19 cellular contexts compared by ENCODE assay signal in the genomic region with DNA sequence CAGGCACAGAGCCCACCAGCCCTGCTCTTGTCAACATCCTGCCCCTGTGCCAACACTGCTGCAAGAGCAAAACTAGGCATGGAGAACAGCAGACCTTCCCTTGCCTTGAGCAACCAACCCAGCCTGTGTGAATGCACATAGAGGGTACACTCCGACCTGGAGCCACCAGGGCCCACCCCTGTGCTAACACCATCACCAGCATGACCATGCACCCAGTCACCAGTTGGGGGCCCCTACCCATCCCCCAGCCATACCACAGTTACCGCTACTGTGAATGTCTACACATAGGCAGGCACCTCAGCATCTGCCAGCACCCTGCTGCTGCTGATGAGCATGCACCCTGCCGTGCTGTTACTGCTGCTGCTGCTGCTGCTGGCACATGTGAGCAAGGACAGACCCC.
DNase-seq lines count a peak whose midpoint lies in the region; ATAC-seq and TF ChIP-seq lines count a peak whose summit lies in the region.
"Had no signal": no experiment of that assay in that cellular context is flagged by ENCODE, and none has a peak within 500 bp of the region (broad histone marks: within the 10 kb centered on the region; RNA-seq: fewer than 3 reads in every experiment).

No MANE protein-coding gene starts in this region.

- no peaks in the 10 kb centered on the region for H4K20me1 ChIP-seq in SK-N-SH (ENCODE audit: insufficient read depth)

- H3K4me3 Mint-ChIP-seq in stimulated activated effector memory CD8-positive, alpha-beta T cell treated with anti-CD3 and anti-CD28 coated beads, Interleukin-12 subunit alpha, Interleukin-12 subunit beta, amount 100 ng/mL, for 72 hours = no peak overlapping the region
- H3K4me3 Mint-ChIP-seq: B cell; CD4-positive, alpha-beta memory T cell; HFFc6 had no signal

- no peak for TF ChIP-seq EP300 in SK-N-SH (IDR thresholded peaks at IDR 0.05; ENCODE audit: borderline replicate concordance in 1 of 2, low read depth in 1 of 2, low read length in 1 of 2)

- no peaks in the 10 kb centered on the region for H3K9me2 ChIP-seq in SK-N-SH

- TF ChIP-seq CTCF in SK-N-SH (IDR thresholded peaks at IDR 0.05) = no peak

- H3K4me3 ChIP-seq in SK-N-SH (ENCODE audit: low read depth in 2 of 2, low read length in 1 of 2) = no peak overlapping the region
- H3K4me3 ChIP-seq: HAP-1 had no signal

- DNase-seq in NCI-H345 (lab: John Stamatoyannopoulos, UW) (peak; percentile 42), NCI-H345 treated with DMSO at 0.1 percent for 48 hours (lab: John Stamatoyannopoulos, UW; ENCODE audit: unreplicated experiment) (no peak), NCI-H1694 treated with DMSO at 0.1 percent for 48 hours (lab: John Stamatoyannopoulos, UW) (peak; percentile 86), NCI-H2081 (lab: John Stamatoyannopoulos, UW) (no peak), ecto neural progenitor cell (ENCODE audit: low spot score) (no peak), SK-N-SH (no peak)
- DNase-seq in stimulated activated effector memory CD8-positive, alpha-beta T cell treated with anti-CD3 and anti-CD28 coated beads, Interleukin-12 subunit alpha, Interleukin-12 subunit beta, amount 100 ng/mL, for 72 hours (ENCODE audit: low spot score in 2 of 2) = no peak
- no peak for DNase-seq in stimulated activated CD8-positive, alpha-beta memory T cell treated with anti-CD3 and anti-CD28 coated beads, Interleukin-4, amount 100 ng/mL, for 48 hours
- DNase-seq: C1 segment of cervical spinal cord; Calu3; CD4-positive, alpha-beta memory T cell; COR-L47; DMS53; GF-D8; GOT3; HFFc6 had no signal

- no peak overlapping the region for H2AFZ ChIP-seq in SK-N-SH (ENCODE audit: low read depth)

- H3F3A ChIP-seq in SK-N-SH (replicated peaks; ENCODE audit: insufficient read depth) = no peaks in the 10 kb centered on the region

- no peak for TF ChIP-seq RAD21 in SK-N-SH (IDR thresholded peaks at IDR 0.05; ENCODE audit: low read length)

- H3K4me1 ChIP-seq in SK-N-SH (ENCODE audit: control insufficient read depth in 1 of 2, insufficient read depth in 2 of 2, low read depth in 1 of 2, low read length in 1 of 2) = no peaks in the 10 kb centered on the region
- H3K4me1 ChIP-seq: HAP-1 had no signal

- peaks cover 13% of the 10 kb centered on the region for H3K9me3 Mint-ChIP-seq in stimulated activated effector memory CD8-positive, alpha-beta T cell treated with anti-CD3 and anti-CD28 coated beads, Interleukin-12 subunit alpha, Interleukin-12 subunit beta, amount 100 ng/mL, for 72 hours
- H3K9me3 Mint-ChIP-seq: HFFc6 had no signal

- no peaks in the 10 kb centered on the region for H3K27me3 ChIP-seq in SK-N-SH (ENCODE audit: insufficient read depth)

- no peaks in the 10 kb centered on the region for H3K4me1 Mint-ChIP-seq in stimulated activated effector memory CD8-positive, alpha-beta T cell treated with anti-CD3 and anti-CD28 coated beads, Interleukin-12 subunit alpha, Interleukin-12 subunit beta, amount 100 ng/mL, for 72 hours
- H3K4me1 Mint-ChIP-seq: B cell; CD4-positive, alpha-beta memory T cell had no signal

- 14% methylated on average over 2 of the region's 3 CpGs for WGBS in SK-N-SH (ENCODE audit: low lambda C conversion rate)

- H3K36me3 Mint-ChIP-seq in stimulated activated effector memory CD8-positive, alpha-beta T cell treated with anti-CD3 and anti-CD28 coated beads, Interleukin-12 subunit alpha, Interleukin-12 subunit beta, amount 100 ng/mL, for 72 hours = no peaks in the 10 kb centered on the region
- H3K36me3 Mint-ChIP-seq: CD4-positive, alpha-beta memory T cell had no signal

- H3K9ac ChIP-seq in SK-N-SH = no peak overlapping the region

- CTCF ChIA-PET in SK-N-SH (lab: Yijun Ruan, JAX) = no interaction called here

- H3K36me3 ChIP-seq in SK-N-SH (replicated peaks in 1 of 2; ENCODE audit: control insufficient read depth in 1 of 2, insufficient read depth in 2 of 2, low read length in 1 of 2) = no peaks in the 10 kb centered on the region
- H3K36me3 ChIP-seq: HAP-1 had no signal

- no peak overlapping the region for H3K27ac ChIP-seq in SK-N-SH (ENCODE audit: low read depth in 2 of 2, low read length in 1 of 2)
- H3K27ac ChIP-seq: 22Rv1 had no signal

- H3K4me2 ChIP-seq in SK-N-SH = no peak overlapping the region

- POLR2A ChIA-PET in SK-N-SH (lab: Yijun Ruan, JAX) = no interaction called here

- no peaks in the 10 kb centered on the region for H3K9me3 ChIP-seq in SK-N-SH

- ATAC-seq in stimulated activated effector memory CD8-positive, alpha-beta T cell treated with anti-CD3 and anti-CD28 coated beads, Interleukin-12 subunit alpha, Interleukin-12 subunit beta, amount 100 ng/mL, for 72 hours = peak; percentile 31

- H3K79me2 ChIP-seq in SK-N-SH (ENCODE audit: insufficient read depth) = no peaks in the 10 kb centered on the region

- no peak overlapping the region for H3K27ac Mint-ChIP-seq in stimulated activated effector memory CD8-positive, alpha-beta T cell treated with anti-CD3 and anti-CD28 coated beads, Interleukin-12 subunit alpha, Interleukin-12 subunit beta, amount 100 ng/mL, for 72 hours
- H3K27ac Mint-ChIP-seq: B cell; CD4-positive, alpha-beta memory T cell; HFFc6 had no signal

TF ChIP-seq in SK-N-SH, 30 proteins besides CTCF, POLR2A, EP300 and RAD21:
- no peak for TF ChIP-seq USF1 (IDR thresholded peaks at IDR 0.05; ENCODE audit: borderline replicate concordance, low read depth)
- no peak for TF ChIP-seq NFIC (IDR thresholded peaks at IDR 0.05; ENCODE audit: borderline replicate concordance)
- TF ChIP-seq RFX5 (IDR thresholded peaks at IDR 0.05; ENCODE audit: low read length) = no peak
- no peak for TF ChIP-seq TCF12 (IDR thresholded peaks at IDR 0.05)
- TF ChIP-seq SMC3 (IDR thresholded peaks at IDR 0.05; ENCODE audit: low read depth, low read length) = no peak
- no peak for TF ChIP-seq GATA2 (CRISPR knock-in tag; IDR thresholded peaks at IDR 0.05)

Comparison
In these comparisons a context has a peak if more than half of its experiments do, and no peak if none do; other contexts are left out.
1. DNase-seq: peak in NCI-H345 (single experiment) and NCI-H1694 treated with DMSO at 0.1 percent for 48 hours (single experiment); none in NCI-H345 treated with DMSO at 0.1 percent for 48 hours (single experiment), stimulated activated effector memory CD8-positive, alpha-beta T cell treated with anti-CD3 and anti-CD28 coated beads, Interleukin-12 subunit alpha, Interleukin-12 subunit beta, amount 100 ng/mL, for 72 hours (0 of 2), stimulated activated CD8-positive, alpha-beta memory T cell treated with anti-CD3 and anti-CD28 coated beads, Interleukin-4, amount 100 ng/mL, for 48 hours (single experiment), NCI-H2081 (0 of 2), ecto neural progenitor cell (single experiment) and SK-N-SH (single experiment).